Comparison of ENCODE assay signal across 30 cellular contexts in genomic region chr21:46600978-46601377, GRCh38. TPM values are rescaled to one million over a fixed set of nuclear protein-coding genes. Genes with fewer than 3 reads are reported as not detected.
A peak's percentile ranks its signal among the peaks of the same experiment; 100 is the strongest.
DNase-seq lines count a peak whose midpoint lies in the region; ATAC-seq, FAIRE-seq and TF ChIP-seq lines count a peak whose summit lies in the region.
"Had no signal": no experiment of that assay in that cellular context is flagged by ENCODE, and none has a peak within 500 bp of the region (broad histone marks: within the 10 kb centered on the region; RNA-seq: fewer than 3 reads in every experiment).

No MANE protein-coding gene starts in this region.

- TF ChIP-seq CTCF in GM13976 (IDR thresholded peaks at IDR 0.05; ENCODE audit: borderline replicate concordance, control extremely low read depth, extremely low read depth, insufficient read depth, missing control alignments) (no peak), bronchial epithelial cell (IDR thresholded peaks at IDR 0.05; ENCODE audit: insufficient read depth, low read length, severe bottlenecking) (no peak), osteoblast (IDR thresholded peaks at IDR 0.05; ENCODE audit: extremely low read depth, low read depth, low read length) (no peak)

- H3K4me2 ChIP-seq in osteoblast (ENCODE audit: insufficient read depth, low read length) = no peak overlapping the region
- no peak overlapping the region for H3K4me2 ChIP-seq in Karpas-422 (ENCODE audit: low read depth, low read length, poor library complexity, severe bottlenecking)
- H3K4me2 ChIP-seq: A549 had no signal

- H3K36me3 ChIP-seq in bronchial epithelial cell (ENCODE audit: control insufficient read depth, insufficient read depth, low read length) (no peaks in the 10 kb centered on the region), osteoblast (ENCODE audit: insufficient read depth, low read length) (no peaks in the 10 kb centered on the region), Karpas-422 (ENCODE audit: insufficient read depth, low read length) (no peaks in the 10 kb centered on the region)
- H3K36me3 ChIP-seq: BLaER1 treated with 17β-estradiol and CSF1 and Interleukin-3, amounts not matched to agents 10 nM and 100 nM; SJCRH30 had no signal

- FAIRE-seq in bronchial epithelial cell (lab: Jason Lieb, UNC) = peak; percentile 47
- FAIRE-seq: A549, G401.6, GM19239 had no signal

- no peaks in the 10 kb centered on the region for H3K79me2 ChIP-seq in osteoblast (ENCODE audit: insufficient read depth, low read length)
- H3K79me2 ChIP-seq in Karpas-422 (ENCODE audit: low read length) = no peaks in the 10 kb centered on the region

- H4K20me1 ChIP-seq in osteoblast (ENCODE audit: insufficient read depth, low read length) (no peaks in the 10 kb centered on the region), Karpas-422 (ENCODE audit: insufficient read depth, low read depth, low read length) (no peaks in the 10 kb centered on the region)
- H4K20me1 ChIP-seq: BLaER1 treated with 17β-estradiol and CSF1 and Interleukin-3, amounts not matched to agents 10 nM and 100 nM had no signal

- H3K27me3 ChIP-seq in bronchial epithelial cell (ENCODE audit: control insufficient read depth, insufficient read depth, low read length) = peaks cover 3% of the 10 kb centered on the region
- no peaks in the 10 kb centered on the region for H3K27me3 ChIP-seq in osteoblast (ENCODE audit: insufficient read depth, low read length)
- no peaks in the 10 kb centered on the region for H3K27me3 ChIP-seq in Karpas-422 (ENCODE audit: low read length)
- H3K27me3 ChIP-seq: BLaER1 treated with 17β-estradiol and CSF1 and Interleukin-3, amounts not matched to agents 10 nM and 100 nM had no signal

- peaks cover 11% of the 10 kb centered on the region for H3K4me1 ChIP-seq in osteoblast (ENCODE audit: insufficient read depth, low read length)
- no peaks in the 10 kb centered on the region for H3K4me1 ChIP-seq in Karpas-422 (ENCODE audit: low read length)
- H3K4me1 ChIP-seq: A549, SJCRH30 had no signal

- DNase-seq in GM13976 (ENCODE audit: low spot score) (peak; percentile 3), bronchial epithelial cell (ENCODE audit: low read depth) (no peak), islet precursor cell (peak; percentile 45), osteoblast (ENCODE audit: insufficient read length, low spot score, missing footprints) (no peak), left colon (no peak), Karpas-422 (no peak)
- DNase-seq in activated CD4-positive, CD25-positive, alpha-beta regulatory T cell treated with anti-CD3 and anti-CD28 coated beads, Interleukin-2, amount 50 U/mL, for 72 hours = no peak
- DNase-seq: AML-193; CD4-positive, alpha-beta T cell; COR-L47; NCI-H1092 treated with DMSO at 0.1 percent for 48 hours; NCI-H1436; NCI-H187; NCI-H2081 treated with DMSO at 0.1 percent for 48 hours; NCI-H2171 treated with DMSO at 0.1 percent for 48 hours; NCI-H524; NCI-H748 treated with DMSO at 0.1 percent for 48 hours; PC-3; SJCRH30 had no signal

- H3K9me2 ChIP-seq in Karpas-422 (replicated peaks; ENCODE audit: insufficient read depth, low read length) = no peaks in the 10 kb centered on the region

- intact Hi-C loops in left colon (cut with DNase I, micrococcal nuclease) = no loop called here

- no peak for ATAC-seq in HG03439 (IDR thresholded peaks at IDR 0.05; ENCODE audit: unreplicated experiment)
- ATAC-seq in left colon = no peak
- ATAC-seq: A549, GM12878, HCT116, PC-3, SK-N-SH treated with all-trans-retinoic acid at 6 μM for 48 hours had no signal

- in situ Hi-C loops in GM13976 (cut with MboI; ENCODE audit: low sequenced_read_pairs, unreplicated experiment) = no loop called here

- H3K9me3 ChIP-seq in osteoblast (ENCODE audit: low read depth, low read length) = no peaks in the 10 kb centered on the region
- no peaks in the 10 kb centered on the region for H3K9me3 ChIP-seq in Karpas-422 (ENCODE audit: low read length)
- H3K9me3 ChIP-seq: A549, SJCRH30 had no signal

- H3K4me3 ChIP-seq in bronchial epithelial cell (ENCODE audit: low read depth, low read length) = no peak overlapping the region
- no peak overlapping the region for H3K4me3 ChIP-seq in osteoblast (ENCODE audit: insufficient read depth, low read length)
- H3K4me3 ChIP-seq in Karpas-422 (ENCODE audit: low read length) = no peak overlapping the region
- H3K4me3 ChIP-seq: A549; BLaER1 treated with 17β-estradiol and CSF1 and Interleukin-3, amounts not matched to agents 10 nM and 100 nM; GM12878; SJCRH30 had no signal

- H3K9ac ChIP-seq in Karpas-422 (ENCODE audit: low read length) = no peak overlapping the region
- H3K9ac ChIP-seq: BLaER1 treated with 17β-estradiol and CSF1 and Interleukin-3, amounts not matched to agents 10 nM and 100 nM had no signal

- H3K27ac ChIP-seq in osteoblast (ENCODE audit: low read depth, low read length) (no peak overlapping the region), Karpas-422 (ENCODE audit: low read length) (no peak overlapping the region)
- H3K27ac ChIP-seq: A549; BLaER1 treated with 17β-estradiol and CSF1 and Interleukin-3, amounts not matched to agents 10 nM and 100 nM; HL-60; SJCRH30 had no signal

- H2AFZ ChIP-seq in osteoblast (ENCODE audit: low read length) (peak overlapping the region; percentile 31), Karpas-422 (ENCODE audit: low read length) (no peak overlapping the region)

RNA-seq across cellular contexts. Expression of gene S100B, which starts 3.9 kb away (rescaled TPM):
- total RNA-seq in bronchial epithelial cell = not detected in 2 replicates
- total RNA-seq in osteoblast = 0.29 and 1.4 TPM in 2 replicates
- total RNA-seq in left colon = 1 to 10 TPM; 1.0 to 7.4 TPM
- not detected in 2 replicates for total RNA-seq in Karpas-422 (2014; rRNA removed; shearing (Covaris generic); ENCODE audit: low replicate concordance)
- total RNA-seq: H4, M059J, PC-3 had no signal

RNA-seq across cellular contexts. Expression of gene PRMT2, which starts 34.5 kb away (rescaled TPM):
- total RNA-seq in bronchial epithelial cell (112 and 154 TPM in 2 replicates), osteoblast (134 and 136 TPM in 2 replicates), left colon (10 to 100 TPM; 63.2 to 77.3 TPM)
- total RNA-seq in Karpas-422 (2014; rRNA removed; shearing (Covaris generic); ENCODE audit: low replicate concordance) = 62.0 and 99.3 TPM in 2 replicates

Comparison
In these comparisons a context has a peak if more than half of its experiments do, and no peak if none do; other contexts are left out.
1. DNase-seq: peak in GM13976 (single experiment) and islet precursor cell (single experiment); none in bronchial epithelial cell (single experiment), osteoblast (single experiment), left colon (0 of 2), Karpas-422 (single experiment) and activated CD4-positive, CD25-positive, alpha-beta regulatory T cell treated with anti-CD3 and anti-CD28 coated beads, Interleukin-2, amount 50 U/mL, for 72 hours (single experiment).